ENCODE assay signal across 11 cellular contexts in genomic region chr1:33130297-33130696, GRCh38. TPM values are rescaled to one million over a fixed set of nuclear protein-coding genes. Genes with fewer than 3 reads are reported as not detected.
DNase-seq lines count a peak whose midpoint lies in the region; ATAC-seq and TF ChIP-seq lines count a peak whose summit lies in the region.
"Had no signal": no experiment of that assay in that cellular context is flagged by ENCODE, and none has a peak within 500 bp of the region (broad histone marks: within the 10 kb centered on the region; RNA-seq: fewer than 3 reads in every experiment).

No MANE protein-coding gene starts in this region.

- no peaks in the 10 kb centered on the region for H3K9me3 Mint-ChIP-seq in HFFc6
- peaks cover 0 to 2% of the 10 kb centered on the region in 2 donors for H3K9me3 Mint-ChIP-seq in activated T-cell treated with anti-CD3 and anti-CD28 coated beads, Interleukin-2, amount 50 U/mL, for 72 hours

- TF ChIP-seq CTCF in HFFc6 (IDR thresholded peaks at IDR 0.05) (no peak), stomach (IDR thresholded peaks at IDR 0.05) (no peak)

- intact Hi-C loops in stomach (cut with DNase I; ENCODE audit: low total_unique reads): no loop called here

- H3K4me3 ChIP-seq in stomach: no peak overlapping the region
- H3K4me3 ChIP-seq: ascending aorta had no signal

- no peak for TF ChIP-seq POLR2A in stomach (IDR thresholded peaks at IDR 0.05)

- peaks cover 27% of the 10 kb centered on the region for H3K4me1 Mint-ChIP-seq in HFFc6 (ENCODE audit: low read depth)
- H3K4me1 Mint-ChIP-seq in activated T-cell treated with anti-CD3 and anti-CD28 coated beads, Interleukin-2, amount 50 U/mL, for 72 hours (ENCODE audit: low read depth): peaks cover 55% of the 10 kb centered on the region

- peak; percentile 37 for DNase-seq in Daoy (ENCODE audit: low read depth)
- DNase-seq in HFFc6: peak; percentile 22
- peak; percentile 64 to 65 for DNase-seq in activated T-cell treated with anti-CD3 and anti-CD28 coated beads, Interleukin-2, amount 50 U/mL, for 72 hours
- DNase-seq in myocyte (ENCODE audit: low read depth): peak; percentile 98
- DNase-seq in NCI-H2171 (lab: John Stamatoyannopoulos, UW): no peak
- DNase-seq in GM19238 (ENCODE audit: insufficient read length, low spot score): no peak
- DNase-seq in stomach: no peak
- DNase-seq in LoVo (ENCODE audit: low spot score): no peak
- DNase-seq: NCI-H69; stimulated activated naive B cell treated with anti-CD40 and anti-IgM and Interleukin-4, amounts not matched to agents 10 μg/mL and 1 μg/mL and 100 μg/mL, for 72 hours had no signal

- TF ChIP-seq EP300 in stomach (IDR thresholded peaks at IDR 0.05): no peak

- H3K4me1 ChIP-seq in stomach: peaks cover 11 to 35% (median 25%) of the 10 kb centered on the region in 4 donors

- peaks cover 9% of the 10 kb centered on the region for H3K36me3 Mint-ChIP-seq in HFFc6 (ENCODE audit: low read depth)
- peaks cover 3 to 6% of the 10 kb centered on the region in 2 donors for H3K36me3 Mint-ChIP-seq in activated T-cell treated with anti-CD3 and anti-CD28 coated beads, Interleukin-2, amount 50 U/mL, for 72 hours (ENCODE audit: insufficient read depth in 2 of 2)

- peak; percentile 51 to 64 for ATAC-seq in activated T-cell treated with anti-CD3 and anti-CD28 coated beads, Interleukin-2, amount 50 U/mL, for 72 hours (replicated peaks in 1 of 2)
- ATAC-seq: stimulated activated naive B cell treated with anti-CD40 and anti-IgM and Interleukin-4, amounts not matched to agents 10 μg/mL and 1 μg/mL and 100 μg/mL, for 72 hours had no signal

- peaks cover 0 to 13% (median 0%) of the 10 kb centered on the region in 4 donors for H3K36me3 ChIP-seq in stomach
- H3K36me3 ChIP-seq: ascending aorta had no signal

- no peak overlapping the region; the same call in 1 of the 2 replicates for H3K4me3 Mint-ChIP-seq in HFFc6
- H3K4me3 Mint-ChIP-seq in activated T-cell treated with anti-CD3 and anti-CD28 coated beads, Interleukin-2, amount 50 U/mL, for 72 hours: peak overlapping the region; percentile 26 to 80
- H3K4me3 Mint-ChIP-seq: stimulated activated naive B cell treated with anti-CD40 and anti-IgM and Interleukin-4, amounts not matched to agents 10 μg/mL and 1 μg/mL and 100 μg/mL, for 72 hours had no signal

- H3K9me3 ChIP-seq in stomach: no peaks in the 10 kb centered on the region
- H3K9me3 ChIP-seq: ascending aorta had no signal

- no peak overlapping the region for H3K27ac ChIP-seq in stomach
- H3K27ac ChIP-seq: ascending aorta had no signal

- no peaks in the 10 kb centered on the region for H3K27me3 ChIP-seq in stomach
- H3K27me3 ChIP-seq: ascending aorta had no signal

- no peak overlapping the region for H3K27ac Mint-ChIP-seq in HFFc6
- H3K27ac Mint-ChIP-seq in activated T-cell treated with anti-CD3 and anti-CD28 coated beads, Interleukin-2, amount 50 U/mL, for 72 hours: peak overlapping the region; percentile 86
- H3K27ac Mint-ChIP-seq: stimulated activated naive B cell treated with anti-CD40 and anti-IgM and Interleukin-4, amounts not matched to agents 10 μg/mL and 1 μg/mL and 100 μg/mL, for 72 hours had no signal

- H3K27me3 Mint-ChIP-seq in HFFc6 (ENCODE audit: insufficient read depth): peaks cover 4% of the 10 kb centered on the region
- H3K27me3 Mint-ChIP-seq in activated T-cell treated with anti-CD3 and anti-CD28 coated beads, Interleukin-2, amount 50 U/mL, for 72 hours (ENCODE audit: low read depth): no peaks in the 10 kb centered on the region
- H3K27me3 Mint-ChIP-seq: stimulated activated naive B cell treated with anti-CD40 and anti-IgM and Interleukin-4, amounts not matched to agents 10 μg/mL and 1 μg/mL and 100 μg/mL, for 72 hours had no signal

- WGBS in stomach, 5 donors: 73 to 79% (median 77%) methylated on average over 4 of the region's 4 CpGs

RNA-seq across cellular contexts. Expression of gene AZIN2, which starts 49.3 kb away (rescaled TPM):
- total RNA-seq in Daoy (2014; rRNA removed; shearing (Covaris generic)): 2.4 and 8.9 TPM in 2 replicates
- total RNA-seq in HFFc6 (2021; fragmentation: NEBNext Ultra II Directional; extraction: Animal tissue kit (Norgen Biotek cat#: 25700)): 1 to 10 TPM; 2.4 to 3.7 (median 3.1) TPM
- 1 to 10 TPM; 2.5 to 4.1 TPM for total RNA-seq in activated T-cell treated with anti-CD3 and anti-CD28 coated beads, Interleukin-2, amount 50 U/mL, for 72 hours
- total RNA-seq in myocyte (5.3 and 10.7 TPM in 2 replicates), stomach (10 to 100 TPM in 2 of 5 donors, 1 to 10 TPM in 2, not detected in 1; 2.0 to 39.7 (median 6.8) TPM)
- polyA plus RNA-seq in myocyte (2012): 58.9 TPM
- polyA plus RNA-seq in stomach: 1 to 10 TPM in 2 of 3 donors, under 1 TPM in 1; 0.61 to 2.0 (median 1.1) TPM

RNA-seq across cellular contexts. Expression of gene TRIM62, which starts 51.5 kb away (rescaled TPM):
- total RNA-seq in Daoy (2014; rRNA removed; shearing (Covaris generic)): 2.9 and 5.4 TPM in 2 replicates
- 1 to 10 TPM; 6.2 to 7.9 (median 7.1) TPM for total RNA-seq in HFFc6 (2021; fragmentation: NEBNext Ultra II Directional; extraction: Animal tissue kit (Norgen Biotek cat#: 25700))
- 1 to 10 TPM; 4.1 to 8.1 TPM for total RNA-seq in activated T-cell treated with anti-CD3 and anti-CD28 coated beads, Interleukin-2, amount 50 U/mL, for 72 hours
- 16.8 and 20.8 TPM in 2 replicates for total RNA-seq in myocyte
- 7.5 TPM for polyA plus RNA-seq in myocyte (2012)
- total RNA-seq in stomach: 10 to 100 TPM in 2 of 5 donors, 1 to 10 TPM in 3; 2.0 to 18.1 (median 4.5) TPM
- 1 to 10 TPM in 2 of 3 donors, under 1 TPM in 1; 0.76 to 3.2 (median 3.1) TPM for polyA plus RNA-seq in stomach

Comparison
In these comparisons a context has a peak if more than half of its experiments do, and no peak if none do; other contexts are left out.
1. DNase-seq: peak in Daoy (single experiment), HFFc6 (single experiment), activated T-cell treated with anti-CD3 and anti-CD28 coated beads, Interleukin-2, amount 50 U/mL, for 72 hours (2 of 2) and myocyte (single experiment); none in NCI-H2171 (single experiment), GM19238 (single experiment), stomach (single experiment) and LoVo (single experiment).